In genomic region chr18:44679056-44679911, GRCh38 we compare ENCODE assay signal across 8 cellular contexts. TPM values are rescaled to one million over a fixed set of nuclear protein-coding genes. Genes with fewer than 3 reads are reported as not detected.
A peak's percentile ranks its signal among the peaks of the same experiment; 100 is the strongest.
DNase-seq lines count a peak whose midpoint lies in the region; ATAC-seq, FAIRE-seq and TF ChIP-seq lines count a peak whose summit lies in the region.

No MANE protein-coding gene starts in this region.

- H3K9me3 ChIP-seq in esophagus muscularis mucosa: no peaks in the 10 kb centered on the region

- H3K27me3 ChIP-seq in esophagus muscularis mucosa: no peaks in the 10 kb centered on the region

- ATAC-seq in GM21367 (IDR thresholded peaks at IDR 0.05; ENCODE audit: unreplicated experiment): peak; percentile 92
- ATAC-seq in activated T-cell treated with anti-CD3 and anti-CD28 coated beads, Interleukin-2, amount 50 U/mL, for 4 hours: peak; percentile 90 to 92

- no peaks in the 10 kb centered on the region for H3K36me3 ChIP-seq in esophagus muscularis mucosa

- H3K27ac ChIP-seq in esophagus muscularis mucosa (replicated peaks in 1 of 4): peak overlapping the region; percentile 97 to 98 (median 98)

- 0% methylated on average over 21 of the region's 102 CpGs for WGBS in esophagus muscularis mucosa

- H3K9me3 Mint-ChIP-seq in activated T-cell treated with anti-CD3 and anti-CD28 coated beads, Interleukin-2, amount 50 U/mL, for 4 hours: no peaks in the 10 kb centered on the region

- peaks cover 12% of the 10 kb centered on the region for H3K27me3 Mint-ChIP-seq in activated T-cell treated with anti-CD3 and anti-CD28 coated beads, Interleukin-2, amount 50 U/mL, for 4 hours (ENCODE audit: low read depth)

- peak; percentile 75 for TF ChIP-seq POLR2A in esophagus muscularis mucosa (IDR thresholded peaks at IDR 0.05; ENCODE audit: low read depth)

- no peak for TF ChIP-seq EP300 in esophagus muscularis mucosa (IDR thresholded peaks at IDR 0.05)

- H3K4me3 Mint-ChIP-seq in activated T-cell treated with anti-CD3 and anti-CD28 coated beads, Interleukin-2, amount 50 U/mL, for 4 hours: peak overlapping the region; percentile 59

- no peak for FAIRE-seq in D721Med (lab: Jason Lieb, UNC)

- peaks cover 9 to 39% (median 34%) of the 10 kb centered on the region in 4 donors for H3K4me1 ChIP-seq in esophagus muscularis mucosa

- DNase-seq in D721Med (ENCODE audit: insufficient read length, low spot score) (peak; percentile 34), HT1080 (ENCODE audit: low read depth) (peak; percentile 83), NOMO-1 treated with DMSO at 0.1 percent for 48 hours (lab: John Stamatoyannopoulos, UW; ENCODE audit: unreplicated experiment) (peak; percentile 77), esophagus muscularis mucosa (ENCODE audit: extremely low spot score) (peak; percentile 97), myocyte (ENCODE audit: low read depth) (peak; percentile 88)
- DNase-seq in activated T-cell treated with anti-CD3 and anti-CD28 coated beads, Interleukin-2, amount 50 U/mL, for 4 hours: peak; percentile 50
- peak; percentile 58 to 64 for DNase-seq in stimulated activated CD8-positive, alpha-beta memory T cell treated with anti-CD3 and anti-CD28 coated beads, Interleukin-7, amount 100 ng/mL, for 48 hours (ENCODE audit: extremely low read depth in 1 of 2, low read depth in 1 of 2)

- no peaks in the 10 kb centered on the region for H3K36me3 Mint-ChIP-seq in activated T-cell treated with anti-CD3 and anti-CD28 coated beads, Interleukin-2, amount 50 U/mL, for 4 hours (ENCODE audit: insufficient read depth)

- TF ChIP-seq CTCF in D721Med (IDR thresholded peaks at IDR 0.05; ENCODE audit: insufficient read depth, missing control alignments) (peak; percentile 74), esophagus muscularis mucosa (IDR thresholded peaks at IDR 0.05) (peak; percentile 67 to 69 (median 68))

- no peaks in the 10 kb centered on the region for H3K4me1 Mint-ChIP-seq in activated T-cell treated with anti-CD3 and anti-CD28 coated beads, Interleukin-2, amount 50 U/mL, for 4 hours (ENCODE audit: low read depth)

- intact Hi-C loops in esophagus muscularis mucosa (cut with DNase I): loop anchor here (5.0 to 10.0 kb wide), 6 partner anchors 218 to 766 kb away; no protein-coding TSS in a partner anchor

- H3K4me3 ChIP-seq in esophagus muscularis mucosa: peak overlapping the region; percentile 85 to 94 (median 92)

RNA-seq across cellular contexts. Expression of gene SETBP1, which starts 1.4 kb away (rescaled TPM):
- 2.1 and 2.7 TPM in 2 replicates for total RNA-seq in HT1080 (2014; rRNA removed; shearing (Covaris generic))
- polyA plus RNA-seq in HT1080 (2015; cell fraction: cytosol; rRNA removed): 1.1 and 1.3 TPM in 2 replicates
- 1.5 and 2.3 TPM in 2 replicates for polyA plus RNA-seq in HT1080 (2015; cell fraction: nucleus; rRNA removed)
- 1 to 10 TPM; 6.2 to 9.2 (median 7.6) TPM for total RNA-seq in activated T-cell treated with anti-CD3 and anti-CD28 coated beads, Interleukin-2, amount 50 U/mL, for 4 hours
- total RNA-seq in esophagus muscularis mucosa (10 to 100 TPM; 40.9 to 86.5 (median 65.1) TPM), myocyte (2.2 and 3.3 TPM in 2 replicates)
- polyA plus RNA-seq in myocyte (2012): 0.71 TPM

Comparison
In these comparisons a context has a peak if more than half of its experiments do, and no peak if none do; other contexts are left out.
1. Peak in every context shown above with its lines: DNase-seq, ATAC-seq, H3K4me3 ChIP-seq and H3K27ac ChIP-seq.
2. DNase-seq: peak in every context shown above with its lines; median percentile 97 in esophagus muscularis mucosa; 88 in myocyte; 83 in HT1080; 77 in NOMO-1 treated with DMSO at 0.1 percent for 48 hours; 61 in stimulated activated CD8-positive, alpha-beta memory T cell treated with anti-CD3 and anti-CD28 coated beads, Interleukin-7, amount 100 ng/mL, for 48 hours; 50 in activated T-cell treated with anti-CD3 and anti-CD28 coated beads, Interleukin-2, amount 50 U/mL, for 4 hours; 34 in D721Med.